ENCODE assay signal across 17 cellular contexts in the genomic region with DNA sequence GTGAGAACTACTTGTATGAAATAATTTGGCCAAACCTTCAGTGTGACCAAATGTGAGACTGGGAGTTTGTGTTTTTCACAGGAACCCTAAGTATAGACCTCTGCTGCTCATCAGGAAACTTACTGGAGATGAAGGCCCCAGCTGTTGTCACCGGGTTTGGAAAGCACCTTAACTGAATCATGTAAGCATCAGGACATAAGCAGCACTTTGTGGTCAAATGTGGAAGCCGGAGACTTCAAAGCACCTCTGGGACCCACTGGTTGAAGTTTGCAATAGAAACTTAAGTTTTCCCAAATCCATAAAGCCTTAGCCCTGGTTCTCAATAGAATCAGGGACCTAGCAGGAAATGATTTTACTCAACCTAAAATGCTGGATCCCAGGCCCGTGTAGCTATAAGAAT. TPM values are rescaled to one million over a fixed set of nuclear protein-coding genes. Genes with fewer than 3 reads are reported as not detected.
A peak's percentile ranks its signal among the peaks of the same experiment; 100 is the strongest.
DNase-seq lines count a peak whose midpoint lies in the region; ATAC-seq lines count a peak whose summit lies in the region.
"Had no signal": no experiment of that assay in that cellular context is flagged by ENCODE, and none has a peak within 500 bp of the region (broad histone marks: within the 10 kb centered on the region; RNA-seq: fewer than 3 reads in every experiment).

No MANE protein-coding gene starts in this region.

- intact Hi-C loops in CD4-positive, alpha-beta memory T cell (cut with micrococcal nuclease): no loop called here

- no peak overlapping the region for H3K27ac ChIP-seq in CD4-positive, alpha-beta memory T cell (ENCODE audit: low read depth, low read length)
- H3K27ac ChIP-seq: BLaER1, colonic mucosa, RWPE1 had no signal

- no peaks in the 10 kb centered on the region for H3K27me3 Mint-ChIP-seq in CD4-positive, alpha-beta memory T cell
- no peaks in the 10 kb centered on the region for H3K27me3 Mint-ChIP-seq in memory B cell
- H3K27me3 Mint-ChIP-seq: naive B cell had no signal

- POLR2A ChIA-PET in CD4-positive, alpha-beta memory T cell (lab: Charles Lee; ENCODE audit: partially characterized antibody): no interaction called here

- H3K9me3 ChIP-seq in CD4-positive, alpha-beta memory T cell (ENCODE audit: control insufficient read depth in 1 of 2, low read length in 2 of 2): no peaks in the 10 kb centered on the region
- H3K9me3 ChIP-seq: BLaER1, colonic mucosa, testis had no signal

- DNase-seq in activated CD4-positive, alpha-beta T cell treated with anti-CD3 and anti-CD28 coated beads for 48 hours: peak; percentile 20
- DNase-seq in activated CD4-positive, alpha-beta T cell treated with anti-CD3 and anti-CD28 coated beads for 1 hour: no peak
- DNase-seq in CD4-positive, alpha-beta memory T cell: no peak
- DNase-seq in memory B cell (ENCODE audit: low spot score in 2 of 2): no peak
- DNase-seq in G401 (ENCODE audit: low spot score): no peak
- DNase-seq in NCI-H1436 (lab: John Stamatoyannopoulos, UW): no peak
- DNase-seq: activated gamma-delta T cell treated with Interleukin-2 at 50 U/mL for 16 hours, colonic mucosa, GOT3, naive B cell, NCI-H2029, NCI-H446, testis had no signal

- no peak overlapping the region for H3K4me3 ChIP-seq in CD4-positive, alpha-beta memory T cell (ENCODE audit: low read length in 2 of 2)
- H3K4me3 ChIP-seq: BLaER1, colonic mucosa, testis had no signal

- H3K4me1 Mint-ChIP-seq in CD4-positive, alpha-beta memory T cell: peaks cover 4 to 9% (median 5%) of the 10 kb centered on the region in 4 donors
- no peaks in the 10 kb centered on the region for H3K4me1 Mint-ChIP-seq in memory B cell

- no peak overlapping the region for H3K4me3 Mint-ChIP-seq in CD4-positive, alpha-beta memory T cell
- no peak overlapping the region for H3K4me3 Mint-ChIP-seq in memory B cell
- H3K4me3 Mint-ChIP-seq: naive B cell had no signal

- H3K4me1 ChIP-seq in CD4-positive, alpha-beta memory T cell (ENCODE audit: insufficient read depth, low read length): no peaks in the 10 kb centered on the region
- H3K4me1 ChIP-seq: BLaER1, colonic mucosa had no signal

- no peaks in the 10 kb centered on the region for H3K27me3 ChIP-seq in CD4-positive, alpha-beta memory T cell (ENCODE audit: insufficient read depth, low read length)
- H3K27me3 ChIP-seq: BLaER1, colonic mucosa, testis had no signal

- peak; percentile 59 for ATAC-seq in HG02798 (IDR thresholded peaks at IDR 0.05; ENCODE audit: poor library complexity, unreplicated experiment)
- ATAC-seq in memory B cell (ENCODE audit: low read depth): no peak
- ATAC-seq in HG02885 (IDR thresholded peaks at IDR 0.05; ENCODE audit: poor library complexity, unreplicated experiment): no peak

- peaks cover 44% of the 10 kb centered on the region for H3K36me3 ChIP-seq in CD4-positive, alpha-beta memory T cell (ENCODE audit: insufficient read depth, low read length)
- H3K36me3 ChIP-seq: colonic mucosa had no signal

- peaks cover 43 to 79% of the 10 kb centered on the region in 2 donors for H3K36me3 Mint-ChIP-seq in CD4-positive, alpha-beta memory T cell
- peaks cover 24% of the 10 kb centered on the region for H3K36me3 Mint-ChIP-seq in memory B cell

- H3K9me3 Mint-ChIP-seq in CD4-positive, alpha-beta memory T cell: no peaks in the 10 kb centered on the region
- H3K9me3 Mint-ChIP-seq in memory B cell: no peaks in the 10 kb centered on the region
- H3K9me3 Mint-ChIP-seq: naive B cell had no signal

- in situ Hi-C loops in G401 (cut with HindIII; ENCODE audit: low sequenced_read_pairs): no loop called here

- peak overlapping the region in 5 of 7 donors; percentile 9 to 54 (median 36) for H3K27ac Mint-ChIP-seq in CD4-positive, alpha-beta memory T cell
- peak overlapping the region; percentile 47 for H3K27ac Mint-ChIP-seq in memory B cell

- CTCF ChIA-PET in CD4-positive, alpha-beta memory T cell (lab: Charles Lee; ENCODE audit: partially characterized antibody): no interaction called here

RNA-seq across cellular contexts. Expression of a gene that starts 14.3 kb away (rescaled TPM):
- 10 to 100 TPM; 17.5 to 18.9 TPM for total RNA-seq in CD4-positive, alpha-beta memory T cell
- 10 to 100 TPM in 1 of 2 donors, 1 to 10 TPM in 1; 5.7 to 12.3 TPM for polyA plus RNA-seq in CD4-positive, alpha-beta memory T cell
- total RNA-seq in G401 (2014; rRNA removed; shearing (Covaris generic)): 4.5 and 6.1 TPM in 2 replicates

RNA-seq across cellular contexts. Expression of a gene that starts 31.9 kb away (rescaled TPM):
- 10 to 100 TPM; 84.8 to 90.1 TPM for total RNA-seq in CD4-positive, alpha-beta memory T cell
- 100 to 1,000 TPM; 184 to 212 TPM for polyA plus RNA-seq in CD4-positive, alpha-beta memory T cell
- 23.9 and 28.0 TPM in 2 replicates for total RNA-seq in G401 (2014; rRNA removed; shearing (Covaris generic))
